Comparison of ENCODE assay signal across 28 cellular contexts in the genomic region with DNA sequence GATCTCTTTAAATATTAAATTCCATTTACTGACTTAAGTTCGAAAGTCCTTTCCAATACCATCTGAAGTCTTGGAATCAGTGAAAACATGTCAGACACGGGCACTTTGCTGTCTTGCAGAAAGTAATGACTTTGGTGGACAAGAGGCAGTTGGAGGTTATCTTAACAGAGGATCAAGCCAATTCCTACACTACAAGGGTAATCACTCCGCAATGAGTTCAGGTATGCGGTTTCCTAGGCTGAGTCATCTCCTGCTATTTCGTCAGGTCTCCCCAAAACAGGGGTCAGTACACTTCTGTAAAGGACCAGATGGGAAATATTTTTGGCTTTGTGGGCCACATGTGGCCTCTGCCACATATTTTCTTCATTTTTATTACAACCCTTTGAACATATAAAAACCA.
DNase-seq lines count a peak whose midpoint lies in the region; ATAC-seq, FAIRE-seq and TF ChIP-seq lines count a peak whose summit lies in the region.
"Had no signal": no experiment of that assay in that cellular context is flagged by ENCODE, and none has a peak within 500 bp of the region (broad histone marks: within the 10 kb centered on the region; RNA-seq: fewer than 3 reads in every experiment).

No MANE protein-coding gene starts in this region.

- intact Hi-C loops in PC-3 (cut with micrococcal nuclease): no loop called here

- BruUV-seq in PC-3 (replicated peaks; lab: Mats Ljungman, UMichigan): no TSS peak

- peaks cover 47 to 75% of the 10 kb centered on the region in 2 donors for H3K36me3 Mint-ChIP-seq in stimulated activated naive B cell treated with anti-CD40 and anti-IgM and Interleukin-4, amounts not matched to agents 10 μg/mL and 1 μg/mL and 100 μg/mL, for 72 hours
- H3K36me3 Mint-ChIP-seq: activated naive CD8-positive, alpha-beta T cell treated with anti-CD3 and anti-CD28 coated beads for 36 hours had no signal

- H3K9ac ChIP-seq in PC-3 (ENCODE audit: low read length): no peak overlapping the region

- H3K79me2 ChIP-seq in PC-3 (ENCODE audit: low read length): no peaks in the 10 kb centered on the region

- no peaks in the 10 kb centered on the region for H3K9me3 ChIP-seq in PC-3 (ENCODE audit: low read length)
- H3K9me3 ChIP-seq: left ventricle myocardium inferior, right lobe of liver, SJCRH30, thoracic aorta had no signal

- POLR2A ChIA-PET in PC-3 (lab: Charles Lee; ENCODE audit: unreplicated experiment): no interaction called here

- peak overlapping the region; percentile 9 for H3K4me2 ChIP-seq in PC-3 (ENCODE audit: low read length)

- H4K20me1 ChIP-seq in PC-3 (ENCODE audit: low read length): no peaks in the 10 kb centered on the region

- TF ChIP-seq CTCF in PC-3 (conservative IDR thresholded peaks at IDR 0.05; ENCODE audit: low read depth, low read length): no peak
- no peak for TF ChIP-seq CTCF in foreskin keratinocyte (conservative IDR thresholded peaks at IDR 0.05)

- H3K4me3 ChIP-seq in PC-3 (ENCODE audit: low read length): no peak overlapping the region
- H3K4me3 ChIP-seq: left ventricle myocardium inferior, right lobe of liver, SJCRH30, thoracic aorta had no signal

- no peaks in the 10 kb centered on the region for H3F3A ChIP-seq in PC-3 (ENCODE audit: low read length, unreplicated experiment)

- peak overlapping the region; percentile 41 for H3K27ac ChIP-seq in PC-3 (ENCODE audit: low read length)
- H3K27ac ChIP-seq in foreskin keratinocyte: no peak overlapping the region
- H3K27ac ChIP-seq: left ventricle myocardium inferior, right lobe of liver, SJCRH30 had no signal

- no peak for FAIRE-seq in frontal cortex (lab: Jason Lieb, UNC)
- FAIRE-seq: bronchial epithelial cell, GM12892, keratinocyte had no signal

- no peaks in the 10 kb centered on the region for H3K9me2 ChIP-seq in PC-3 (replicated peaks; ENCODE audit: low read length)

- H3K27ac Mint-ChIP-seq in stimulated activated naive B cell treated with anti-CD40 and anti-IgM and Interleukin-4, amounts not matched to agents 10 μg/mL and 1 μg/mL and 100 μg/mL, for 72 hours: peak overlapping the region; percentile 31
- H3K27ac Mint-ChIP-seq: activated naive CD8-positive, alpha-beta T cell treated with anti-CD3 and anti-CD28 coated beads for 36 hours; activated T-cell treated with anti-CD3 and anti-CD28 coated beads, Interleukin-2, amount 50 U/mL, for 24 hours; stimulated activated naive CD8-positive, alpha-beta T cell treated with anti-CD3 and anti-CD28 coated beads, Interleukin-15, amount 100 ng/mL, for 72 hours had no signal

- CTCF ChIA-PET in PC-3 (lab: Charles Lee): no interaction called here

- no peak overlapping the region for H2AFZ ChIP-seq in PC-3 (ENCODE audit: low read length)

- no peak overlapping the region for H3K4me3 Mint-ChIP-seq in stimulated activated naive B cell treated with anti-CD40 and anti-IgM and Interleukin-4, amounts not matched to agents 10 μg/mL and 1 μg/mL and 100 μg/mL, for 72 hours
- H3K4me3 Mint-ChIP-seq: activated naive CD8-positive, alpha-beta T cell treated with anti-CD3 and anti-CD28 coated beads for 36 hours; activated T-cell treated with anti-CD3 and anti-CD28 coated beads, Interleukin-2, amount 50 U/mL, for 24 hours; naive B cell; stimulated activated naive CD8-positive, alpha-beta T cell treated with anti-CD3 and anti-CD28 coated beads, Interleukin-15, amount 100 ng/mL, for 72 hours had no signal

- H3K27me3 ChIP-seq in PC-3 (ENCODE audit: low read length) (no peaks in the 10 kb centered on the region), foreskin keratinocyte (no peaks in the 10 kb centered on the region)
- H3K27me3 ChIP-seq: right lobe of liver had no signal

- no peaks in the 10 kb centered on the region for H3K27me3 Mint-ChIP-seq in stimulated activated naive B cell treated with anti-CD40 and anti-IgM and Interleukin-4, amounts not matched to agents 10 μg/mL and 1 μg/mL and 100 μg/mL, for 72 hours
- H3K27me3 Mint-ChIP-seq: activated naive CD8-positive, alpha-beta T cell treated with anti-CD3 and anti-CD28 coated beads for 36 hours; activated T-cell treated with anti-CD3 and anti-CD28 coated beads, Interleukin-2, amount 50 U/mL, for 24 hours; naive B cell had no signal

- peaks cover 8 to 11% of the 10 kb centered on the region in 2 donors for H3K9me3 Mint-ChIP-seq in stimulated activated naive B cell treated with anti-CD40 and anti-IgM and Interleukin-4, amounts not matched to agents 10 μg/mL and 1 μg/mL and 100 μg/mL, for 72 hours
- H3K9me3 Mint-ChIP-seq: activated naive CD8-positive, alpha-beta T cell treated with anti-CD3 and anti-CD28 coated beads for 36 hours; activated T-cell treated with anti-CD3 and anti-CD28 coated beads, Interleukin-2, amount 50 U/mL, for 24 hours had no signal

- H3K36me3 ChIP-seq in PC-3 (ENCODE audit: low read depth, low read length): no peaks in the 10 kb centered on the region
- H3K36me3 ChIP-seq: left ventricle myocardium inferior, right lobe of liver, SJCRH30, thoracic aorta had no signal

- H3K4me1 ChIP-seq in PC-3 (ENCODE audit: insufficient read depth, low read length): peaks cover 37% of the 10 kb centered on the region
- no peaks in the 10 kb centered on the region for H3K4me1 ChIP-seq in foreskin keratinocyte
- H3K4me1 ChIP-seq: left ventricle myocardium inferior, right lobe of liver, SJCRH30 had no signal

- ATAC-seq in PC-3 (no peak), foreskin keratinocyte (peak; percentile 57), HG03457 (IDR thresholded peaks at IDR 0.05; ENCODE audit: unreplicated experiment) (no peak)
- no peak for ATAC-seq in stimulated activated naive B cell treated with anti-CD40 and anti-IgM and Interleukin-4, amounts not matched to agents 10 μg/mL and 1 μg/mL and 100 μg/mL, for 72 hours (replicated peaks)
- ATAC-seq: right lobe of liver; stimulated activated naive CD8-positive, alpha-beta T cell treated with anti-CD3 and anti-CD28 coated beads, Interleukin-15, amount 100 ng/mL, for 72 hours had no signal

- peak; percentile 12 for DNase-seq in HT-29 (ENCODE audit: low spot score)
- peak; percentile 69 for DNase-seq in PC-3
- DNase-seq in foreskin keratinocyte: peak in 1 of 2 donors; percentile 13
- DNase-seq in stimulated activated naive B cell treated with anti-CD40 and anti-IgM and Interleukin-4, amounts not matched to agents 10 μg/mL and 1 μg/mL and 100 μg/mL, for 72 hours: no peak
- DNase-seq in HUDEP-2 (lab: John Stamatoyannopoulos, UW; ENCODE audit: unreplicated experiment in 76 of 76): no peak
- DNase-seq in frontal cortex (ENCODE audit: low spot score in 2 of 2): no peak
- DNase-seq: activated effector memory CD4-positive, alpha-beta T cell treated with anti-CD3 and anti-CD28 coated beads, Interleukin-2, amount 50 U/mL, for 16 hours; activated naive CD8-positive, alpha-beta T cell treated with anti-CD3 and anti-CD28 coated beads for 36 hours; activated T-cell treated with anti-CD3 and anti-CD28 coated beads, Interleukin-2, amount 50 U/mL, for 24 hours; anterior cingulate cortex; C1 segment of cervical spinal cord; DMS153; HCEC 1CT; IMR-90; left ventricle myocardium inferior; naive B cell; NCI-H1930; NCI-H526 treated with DMSO at 0.1 percent for 48 hours; right lobe of liver; SJCRH30; stimulated activated CD8-positive, alpha-beta memory T cell treated with anti-CD3 and anti-CD28 coated beads, Interleukin-4, amount 100 ng/mL, for 48 hours; stimulated activated naive CD8-positive, alpha-beta T cell treated with anti-CD3 and anti-CD28 coated beads, Interleukin-15, amount 100 ng/mL, for 72 hours; T-helper 1 cell had no signal

- peaks cover 39 to 68% of the 10 kb centered on the region in 2 donors for H3K4me1 Mint-ChIP-seq in stimulated activated naive B cell treated with anti-CD40 and anti-IgM and Interleukin-4, amounts not matched to agents 10 μg/mL and 1 μg/mL and 100 μg/mL, for 72 hours
- H3K4me1 Mint-ChIP-seq: activated naive CD8-positive, alpha-beta T cell treated with anti-CD3 and anti-CD28 coated beads for 36 hours; stimulated activated naive CD8-positive, alpha-beta T cell treated with anti-CD3 and anti-CD28 coated beads, Interleukin-15, amount 100 ng/mL, for 72 hours had no signal

Comparison
In these comparisons a context has a peak if more than half of its experiments do, and no peak if none do; other contexts are left out.
1. DNase-seq: peak in HT-29 (single experiment) and PC-3 (single experiment); none in stimulated activated naive B cell treated with anti-CD40 and anti-IgM and Interleukin-4, amounts not matched to agents 10 μg/mL and 1 μg/mL and 100 μg/mL, for 72 hours (single experiment), HUDEP-2 (0 of 76) and frontal cortex (0 of 2).